ENCODE assay signal across 1 cellular context in genomic region chr6:89008763-89009374, GRCh38.
TF ChIP-seq lines count a peak whose summit lies in the region.

No MANE protein-coding gene starts in this region.

TF ChIP-seq in K562, 482 proteins besides CTCF, POLR2A, EP300 and RAD21 (continued from another document and continues in another):
- TF ChIP-seq SREBF1 (IDR thresholded peaks at IDR 0.05; ENCODE audit: borderline replicate concordance, low read depth, low read length) = no peak
- no peak for TF ChIP-seq ZNF354B (CRISPR knock-in tag; IDR thresholded peaks at IDR 0.05)
- no peak for TF ChIP-seq FOXM1 (IDR thresholded peaks at IDR 0.05; ENCODE audit: low read depth)
- TF ChIP-seq FOXM1 (CRISPR knock-in tag; IDR thresholded peaks at IDR 0.05; ENCODE audit: low read depth) = no peak
- no peak for TF ChIP-seq PHB (CRISPR knock-in tag; IDR thresholded peaks at IDR 0.05)
- TF ChIP-seq ESRRB (CRISPR knock-in tag; IDR thresholded peaks at IDR 0.05; ENCODE audit: borderline replicate concordance) = no peak
- TF ChIP-seq MTA1 (IDR thresholded peaks at IDR 0.05; ENCODE audit: borderline replicate concordance) = no peak
- TF ChIP-seq ZNF584 (CRISPR knock-in tag; IDR thresholded peaks at IDR 0.05; ENCODE audit: low read depth) = peak; percentile 87; the same call in 1 of the 2 replicates
- no peak for TF ChIP-seq NR2C2 (CRISPR knock-in tag; IDR thresholded peaks at IDR 0.05)
- no peak for TF ChIP-seq NR2C2 (tag; IDR thresholded peaks at IDR 0.05)
- no peak for TF ChIP-seq PHF20 (IDR thresholded peaks at IDR 0.05; ENCODE audit: partially characterized antibody)
- TF ChIP-seq ZNF79 (CRISPR knock-in tag; IDR thresholded peaks at IDR 0.05; ENCODE audit: low read depth) = peak; percentile 82
- no peak for TF ChIP-seq HCFC1 (IDR thresholded peaks at IDR 0.05; ENCODE audit: low read depth, low read length)
- no peak for TF ChIP-seq ATF3 (IDR thresholded peaks at IDR 0.05)
- TF ChIP-seq ATF3 (CRISPR knock-in tag; conservative IDR thresholded peaks at IDR 0.05) = no peak
- no peak for TF ChIP-seq PRPF4 (IDR thresholded peaks at IDR 0.05; ENCODE audit: insufficient read depth, low read depth, low read length, poor library complexity, severe bottlenecking)
- TF ChIP-seq RBM34 (IDR thresholded peaks at IDR 0.05; ENCODE audit: borderline replicate concordance, insufficient read depth, low read length) = no peak
- TF ChIP-seq E2F6 (IDR thresholded peaks at IDR 0.05; ENCODE audit: borderline replicate concordance in 1 of 2, extremely low read depth in 1 of 2, insufficient read depth in 1 of 2, insufficient read length in 1 of 2, low read depth in 1 of 2, low read length in 1 of 2, poor library complexity in 1 of 2, severe bottlenecking in 1 of 2) = no peak
- TF ChIP-seq SRF (CRISPR knock-in tag; IDR thresholded peaks at IDR 0.05) = no peak; a peak in 1 of 4 replicates
- TF ChIP-seq ZNF589 (CRISPR knock-in tag; IDR thresholded peaks at IDR 0.05; ENCODE audit: low read depth) = peak; percentile 86; the same call in 1 of the 2 replicates
- TF ChIP-seq, protein P1, sequence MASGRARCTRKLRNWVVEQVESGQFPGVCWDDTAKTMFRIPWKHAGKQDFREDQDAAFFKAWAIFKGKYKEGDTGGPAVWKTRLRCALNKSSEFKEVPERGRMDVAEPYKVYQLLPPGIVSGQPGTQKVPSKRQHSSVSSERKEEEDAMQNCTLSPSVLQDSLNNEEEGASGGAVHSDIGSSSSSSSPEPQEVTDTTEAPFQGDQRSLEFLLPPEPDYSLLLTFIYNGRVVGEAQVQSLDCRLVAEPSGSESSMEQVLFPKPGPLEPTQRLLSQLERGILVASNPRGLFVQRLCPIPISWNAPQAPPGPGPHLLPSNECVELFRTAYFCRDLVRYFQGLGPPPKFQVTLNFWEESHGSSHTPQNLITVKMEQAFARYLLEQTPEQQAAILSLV (tag; IDR thresholded peaks at IDR 0.05) = peak; percentile 90
- no peak for TF ChIP-seq ZNF146 (CRISPR knock-in tag; IDR thresholded peaks at IDR 0.05; ENCODE audit: unreplicated experiment)
- TF ChIP-seq SLC30A9 (CRISPR knock-in tag; IDR thresholded peaks at IDR 0.05) = no peak
- TF ChIP-seq ZNF766 (CRISPR knock-in tag; conservative IDR thresholded peaks at IDR 0.05) = peak; percentile 88
- no peak for TF ChIP-seq CHD1 (IDR thresholded peaks at IDR 0.05; ENCODE audit: low read length)
- 0 out of 2 replicates have a peak, but pooled peaks have one; percentile 63 for TF ChIP-seq RHOXF2B (CRISPR knock-in tag; conservative IDR thresholded peaks at IDR 0.05)
- TF ChIP-seq, protein P2, sequence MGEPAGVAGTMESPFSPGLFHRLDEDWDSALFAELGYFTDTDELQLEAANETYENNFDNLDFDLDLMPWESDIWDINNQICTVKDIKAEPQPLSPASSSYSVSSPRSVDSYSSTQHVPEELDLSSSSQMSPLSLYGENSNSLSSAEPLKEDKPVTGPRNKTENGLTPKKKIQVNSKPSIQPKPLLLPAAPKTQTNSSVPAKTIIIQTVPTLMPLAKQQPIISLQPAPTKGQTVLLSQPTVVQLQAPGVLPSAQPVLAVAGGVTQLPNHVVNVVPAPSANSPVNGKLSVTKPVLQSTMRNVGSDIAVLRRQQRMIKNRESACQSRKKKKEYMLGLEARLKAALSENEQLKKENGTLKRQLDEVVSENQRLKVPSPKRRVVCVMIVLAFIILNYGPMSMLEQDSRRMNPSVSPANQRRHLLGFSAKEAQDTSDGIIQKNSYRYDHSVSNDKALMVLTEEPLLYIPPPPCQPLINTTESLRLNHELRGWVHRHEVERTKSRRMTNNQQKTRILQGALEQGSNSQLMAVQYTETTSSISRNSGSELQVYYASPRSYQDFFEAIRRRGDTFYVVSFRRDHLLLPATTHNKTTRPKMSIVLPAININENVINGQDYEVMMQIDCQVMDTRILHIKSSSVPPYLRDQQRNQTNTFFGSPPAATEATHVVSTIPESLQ (CRISPR knock-in tag; IDR thresholded peaks at IDR 0.05) = no peak
- TF ChIP-seq BRCA1 (IDR thresholded peaks at IDR 0.05) = no peak
- TF ChIP-seq BRCA1 (CRISPR knock-in tag; IDR thresholded peaks at IDR 0.05) = no peak
- TF ChIP-seq, protein P3, sequence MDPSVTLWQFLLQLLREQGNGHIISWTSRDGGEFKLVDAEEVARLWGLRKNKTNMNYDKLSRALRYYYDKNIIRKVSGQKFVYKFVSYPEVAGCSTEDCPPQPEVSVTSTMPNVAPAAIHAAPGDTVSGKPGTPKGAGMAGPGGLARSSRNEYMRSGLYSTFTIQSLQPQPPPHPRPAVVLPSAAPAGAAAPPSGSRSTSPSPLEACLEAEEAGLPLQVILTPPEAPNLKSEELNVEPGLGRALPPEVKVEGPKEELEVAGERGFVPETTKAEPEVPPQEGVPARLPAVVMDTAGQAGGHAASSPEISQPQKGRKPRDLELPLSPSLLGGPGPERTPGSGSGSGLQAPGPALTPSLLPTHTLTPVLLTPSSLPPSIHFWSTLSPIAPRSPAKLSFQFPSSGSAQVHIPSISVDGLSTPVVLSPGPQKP (CRISPR knock-in tag; IDR thresholded peaks at IDR 0.05) = no peak
- TF ChIP-seq MEIS2 (IDR thresholded peaks at IDR 0.05; ENCODE audit: partially characterized antibody) = no peak
- TF ChIP-seq ZNF76 (CRISPR knock-in tag; IDR thresholded peaks at IDR 0.05; ENCODE audit: borderline replicate concordance) = peak; percentile 95
- no peak for TF ChIP-seq TAF15 (IDR thresholded peaks at IDR 0.05; ENCODE audit: low read depth, low read length)
- TF ChIP-seq KLF1 (tag; IDR thresholded peaks at IDR 0.05) = 0 out of 2 replicates have a peak, but pooled peaks have one; percentile 35
- TF ChIP-seq, protein P4, sequence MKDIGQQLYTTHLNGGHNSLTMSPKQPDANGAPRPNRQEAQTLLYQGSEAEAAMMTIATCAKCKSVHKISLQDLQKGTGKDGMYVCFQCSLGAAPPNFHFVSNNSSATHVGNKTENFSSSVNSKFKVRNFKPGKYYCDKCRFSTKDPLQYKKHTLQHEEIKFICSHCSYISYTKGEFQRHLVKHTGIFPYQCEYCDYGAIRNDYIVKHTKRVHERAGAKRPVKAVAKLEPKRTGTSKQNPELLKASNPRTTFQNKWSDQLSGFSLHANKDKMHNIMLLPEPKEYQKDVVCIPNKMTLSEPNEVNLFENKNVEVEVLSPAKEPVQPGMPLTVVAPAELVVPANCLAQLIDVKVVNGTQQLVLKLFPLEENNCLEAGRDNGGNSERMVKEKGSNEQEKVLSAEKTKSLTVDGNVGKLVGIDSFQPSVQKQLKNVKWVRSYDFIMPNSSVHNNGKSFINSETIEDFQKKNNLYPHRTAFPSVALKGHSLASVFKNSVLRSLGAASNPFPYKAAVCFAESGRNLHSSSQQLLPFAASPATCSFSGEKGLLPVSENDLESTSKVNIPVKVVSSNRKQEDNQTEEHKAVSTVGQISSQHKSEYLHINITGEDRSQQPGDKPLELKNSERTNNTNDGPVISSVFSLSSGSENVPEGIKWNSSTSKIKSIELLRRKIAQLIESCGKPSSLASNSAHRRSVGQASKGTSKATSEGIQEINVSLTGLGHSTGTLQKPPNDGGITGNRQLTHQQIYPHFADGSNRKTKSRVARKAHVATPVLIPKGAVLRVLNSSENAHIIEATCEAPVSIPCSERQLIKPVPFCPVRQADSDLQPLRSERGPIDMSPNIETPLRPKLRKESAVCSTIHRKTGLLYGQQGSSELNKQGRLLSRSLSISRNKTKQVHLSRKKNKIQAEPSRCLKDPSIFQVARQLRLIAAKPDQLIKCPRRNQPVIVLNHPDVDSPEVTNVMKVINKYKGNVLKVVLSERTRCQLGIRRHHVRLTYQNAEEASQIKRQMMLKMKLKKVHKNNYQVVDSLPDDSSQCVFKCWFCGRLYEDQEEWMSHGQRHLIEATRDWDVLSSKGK (CRISPR knock-in tag; IDR thresholded peaks at IDR 0.05) = no peak
- TF ChIP-seq TCF7 (IDR thresholded peaks at IDR 0.05; ENCODE audit: borderline replicate concordance) = no peak
- TF ChIP-seq MXI1 (IDR thresholded peaks at IDR 0.05; ENCODE audit: low read depth, low read length) = no peak
- no peak for TF ChIP-seq PHF8 (IDR thresholded peaks at IDR 0.05; ENCODE audit: borderline replicate concordance, low read length)
- no peak for TF ChIP-seq ARID4B (CRISPR knock-in tag; IDR thresholded peaks at IDR 0.05)
- no peak for TF ChIP-seq TFAM (CRISPR knock-in tag; conservative IDR thresholded peaks at IDR 0.05)
- TF ChIP-seq ZSCAN32 (CRISPR knock-in tag; IDR thresholded peaks at IDR 0.05) = 0 out of 2 replicates have a peak, but pooled peaks have one; percentile 11
- peak; percentile 93 for TF ChIP-seq ZNF583 (CRISPR knock-in tag; IDR thresholded peaks at IDR 0.05)
- TF ChIP-seq, protein P5, sequence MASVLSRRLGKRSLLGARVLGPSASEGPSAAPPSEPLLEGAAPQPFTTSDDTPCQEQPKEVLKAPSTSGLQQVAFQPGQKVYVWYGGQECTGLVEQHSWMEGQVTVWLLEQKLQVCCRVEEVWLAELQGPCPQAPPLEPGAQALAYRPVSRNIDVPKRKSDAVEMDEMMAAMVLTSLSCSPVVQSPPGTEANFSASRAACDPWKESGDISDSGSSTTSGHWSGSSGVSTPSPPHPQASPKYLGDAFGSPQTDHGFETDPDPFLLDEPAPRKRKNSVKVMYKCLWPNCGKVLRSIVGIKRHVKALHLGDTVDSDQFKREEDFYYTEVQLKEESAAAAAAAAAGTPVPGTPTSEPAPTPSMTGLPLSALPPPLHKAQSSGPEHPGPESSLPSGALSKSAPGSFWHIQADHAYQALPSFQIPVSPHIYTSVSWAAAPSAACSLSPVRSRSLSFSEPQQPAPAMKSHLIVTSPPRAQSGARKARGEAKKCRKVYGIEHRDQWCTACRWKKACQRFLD (CRISPR knock-in tag; IDR thresholded peaks at IDR 0.05) = peak; percentile 69; the same call in 1 of the 2 replicates
- no peak for TF ChIP-seq FUS (optimal IDR thresholded peaks at IDR 0.05; ENCODE audit: low read depth, low read length)
- peak; percentile 78; the same call in 1 of the 2 replicates for TF ChIP-seq OTX1 (CRISPR knock-in tag; IDR thresholded peaks at IDR 0.05)
- TF ChIP-seq, protein P6, sequence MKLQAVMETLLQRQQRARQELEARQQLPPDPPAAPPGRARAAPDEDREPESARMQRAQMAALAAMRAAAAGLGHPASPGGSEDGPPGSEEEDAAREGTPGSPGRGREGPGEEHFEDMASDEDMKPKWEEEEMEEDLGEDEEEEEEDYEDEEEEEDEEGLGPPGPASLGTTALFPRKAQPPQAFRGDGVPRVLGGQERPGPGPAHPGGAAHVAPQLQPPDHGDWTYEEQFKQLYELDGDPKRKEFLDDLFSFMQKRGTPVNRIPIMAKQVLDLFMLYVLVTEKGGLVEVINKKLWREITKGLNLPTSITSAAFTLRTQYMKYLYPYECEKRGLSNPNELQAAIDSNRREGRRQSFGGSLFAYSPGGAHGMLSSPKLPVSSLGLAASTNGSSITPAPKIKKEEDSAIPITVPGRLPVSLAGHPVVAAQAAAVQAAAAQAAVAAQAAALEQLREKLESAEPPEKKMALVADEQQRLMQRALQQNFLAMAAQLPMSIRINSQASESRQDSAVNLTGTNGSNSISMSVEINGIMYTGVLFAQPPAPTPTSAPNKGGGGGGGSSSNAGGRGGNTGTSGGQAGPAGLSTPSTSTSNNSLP (IDR thresholded peaks at IDR 0.05; ENCODE audit: borderline replicate concordance, low read depth, low read length) = no peak
- no peak for TF ChIP-seq PURB (CRISPR knock-in tag; IDR thresholded peaks at IDR 0.05; ENCODE audit: low read depth)
- TF ChIP-seq YBX1 (IDR thresholded peaks at IDR 0.05) = no peak
- peak; percentile 88 for TF ChIP-seq ZNF644 (tag; IDR thresholded peaks at IDR 0.05; ENCODE audit: low read depth)
- no peak for TF ChIP-seq PHF21A (IDR thresholded peaks at IDR 0.05; ENCODE audit: borderline replicate concordance, low read depth)
- TF ChIP-seq ZNF740 (CRISPR knock-in tag; IDR thresholded peaks at IDR 0.05) = no peak
- TF ChIP-seq ZNF740 (tag; IDR thresholded peaks at IDR 0.05) = peak in 1 of 2 experiments; percentile 96; a peak in 2 of 4 replicates
